In the genomic region with DNA sequence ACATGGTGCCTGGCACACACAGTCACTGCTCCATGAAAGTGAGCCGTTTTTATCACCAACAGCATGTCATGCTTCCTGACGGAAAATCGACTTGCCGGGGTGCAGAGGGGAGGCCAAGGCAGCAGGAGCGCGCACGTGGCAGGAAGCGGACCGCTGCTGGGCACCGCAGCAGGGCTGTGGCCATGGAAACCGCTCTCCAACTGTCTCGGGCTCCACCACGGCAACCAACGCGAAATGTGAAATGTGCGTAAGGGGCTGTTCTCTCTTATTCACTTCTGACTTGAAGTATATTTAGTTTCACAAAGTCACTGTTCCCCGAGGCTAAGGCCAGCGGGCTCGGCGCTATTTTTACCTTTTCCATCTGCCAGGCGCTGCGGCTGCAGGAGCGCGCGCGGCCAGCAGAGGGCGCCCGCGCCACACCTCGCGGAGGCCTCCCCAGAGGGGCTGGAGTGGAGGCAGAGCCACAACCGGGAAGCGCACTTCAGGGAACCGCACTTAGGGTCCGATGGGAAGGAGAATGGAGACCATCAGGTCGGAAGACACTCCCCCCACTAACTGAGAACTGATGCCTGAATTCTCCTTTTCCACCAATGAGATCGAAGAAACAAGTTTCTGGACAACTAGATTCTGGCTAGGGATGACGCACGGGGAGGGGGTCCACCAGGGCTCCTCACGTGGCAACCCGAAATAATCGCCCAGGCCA, we compare ENCODE assay signal across 9 cellular contexts. TPM values are rescaled to one million over a fixed set of nuclear protein-coding genes. Genes with fewer than 3 reads are reported as not detected.
DNase-seq lines count a peak whose midpoint lies in the region; ATAC-seq and TF ChIP-seq lines count a peak whose summit lies in the region.
"Had no signal": no experiment of that assay in that cellular context is flagged by ENCODE, and none has a peak within 500 bp of the region (broad histone marks: within the 10 kb centered on the region; RNA-seq: fewer than 3 reads in every experiment).

No MANE protein-coding gene starts in this region.

- H3K4me1 Mint-ChIP-seq in stimulated activated effector memory CD8-positive, alpha-beta T cell treated with anti-CD3 and anti-CD28 coated beads, Interleukin-12 subunit alpha, Interleukin-12 subunit beta, amount 100 ng/mL, for 72 hours: peaks cover 33% of the 10 kb centered on the region

- no peak overlapping the region for H3K27ac Mint-ChIP-seq in stimulated activated effector memory CD8-positive, alpha-beta T cell treated with anti-CD3 and anti-CD28 coated beads, Interleukin-12 subunit alpha, Interleukin-12 subunit beta, amount 100 ng/mL, for 72 hours
- H3K27ac Mint-ChIP-seq: activated naive CD4-positive, alpha-beta T cell treated with anti-CD3 and anti-CD28 coated beads, Interleukin-2, amount 50 U/mL, for 24 hours had no signal

- in situ Hi-C loops in G401 (cut with HindIII; ENCODE audit: low sequenced_read_pairs): no loop called here

- DNase-seq in G401 (ENCODE audit: low spot score): peak; percentile 81
- peak; percentile 58 for DNase-seq in NAMALWA (ENCODE audit: low spot score)
- peak; percentile 63 for DNase-seq in activated T-cell treated with anti-CD3 and anti-CD28 coated beads for 1 hour (ENCODE audit: low read depth)
- DNase-seq in epithelial cell of proximal tubule (ENCODE audit: low read depth): no peak
- DNase-seq in mucosa of gallbladder (ENCODE audit: low spot score): peak; percentile 66
- peak; percentile 69 to 76 for DNase-seq in stimulated activated effector memory CD8-positive, alpha-beta T cell treated with anti-CD3 and anti-CD28 coated beads, Interleukin-12 subunit alpha, Interleukin-12 subunit beta, amount 100 ng/mL, for 72 hours (ENCODE audit: low spot score in 2 of 2)
- no peak for DNase-seq in cortex of kidney (lab: John Stamatoyannopoulos, UW)
- DNase-seq in NCI-H146 (lab: John Stamatoyannopoulos, UW): no peak

- TF ChIP-seq CTCF in epithelial cell of proximal tubule (conservative IDR thresholded peaks at IDR 0.05; ENCODE audit: low read depth, low read length): peak; percentile 98

- ATAC-seq in stimulated activated effector memory CD8-positive, alpha-beta T cell treated with anti-CD3 and anti-CD28 coated beads, Interleukin-12 subunit alpha, Interleukin-12 subunit beta, amount 100 ng/mL, for 72 hours: peak; percentile 68

- no peak overlapping the region for H3K4me3 ChIP-seq in epithelial cell of proximal tubule (ENCODE audit: low read depth, low read length)

- no peaks in the 10 kb centered on the region for H3K9me3 Mint-ChIP-seq in stimulated activated effector memory CD8-positive, alpha-beta T cell treated with anti-CD3 and anti-CD28 coated beads, Interleukin-12 subunit alpha, Interleukin-12 subunit beta, amount 100 ng/mL, for 72 hours
- H3K9me3 Mint-ChIP-seq: activated naive CD4-positive, alpha-beta T cell treated with anti-CD3 and anti-CD28 coated beads, Interleukin-2, amount 50 U/mL, for 24 hours had no signal

- H3K4me3 Mint-ChIP-seq in stimulated activated effector memory CD8-positive, alpha-beta T cell treated with anti-CD3 and anti-CD28 coated beads, Interleukin-12 subunit alpha, Interleukin-12 subunit beta, amount 100 ng/mL, for 72 hours: no peak overlapping the region
- H3K4me3 Mint-ChIP-seq: activated naive CD4-positive, alpha-beta T cell treated with anti-CD3 and anti-CD28 coated beads, Interleukin-2, amount 50 U/mL, for 24 hours had no signal

- peaks cover 100% of the 10 kb centered on the region for H3K36me3 Mint-ChIP-seq in stimulated activated effector memory CD8-positive, alpha-beta T cell treated with anti-CD3 and anti-CD28 coated beads, Interleukin-12 subunit alpha, Interleukin-12 subunit beta, amount 100 ng/mL, for 72 hours

RNA-seq across cellular contexts. Expression of a gene that starts 19.7 kb away (rescaled TPM):
- 120 and 129 TPM in 2 replicates for total RNA-seq in G401 (2014; rRNA removed; shearing (Covaris generic))
- total RNA-seq in epithelial cell of proximal tubule: 106 and 135 TPM in 2 replicates
- total RNA-seq in mucosa of gallbladder: 67.6 TPM

RNA-seq across cellular contexts. Expression of a gene that starts 47.8 kb away (rescaled TPM):
- not detected in 2 replicates for total RNA-seq in G401 (2014; rRNA removed; shearing (Covaris generic))
- total RNA-seq in epithelial cell of proximal tubule (not detected in 2 replicates), mucosa of gallbladder (not detected)

Comparison
In these comparisons a context has a peak if more than half of its experiments do, and no peak if none do; other contexts are left out.
1. DNase-seq: peak in G401 (single experiment), NAMALWA (single experiment), activated T-cell treated with anti-CD3 and anti-CD28 coated beads for 1 hour (single experiment), mucosa of gallbladder (single experiment) and stimulated activated effector memory CD8-positive, alpha-beta T cell treated with anti-CD3 and anti-CD28 coated beads, Interleukin-12 subunit alpha, Interleukin-12 subunit beta, amount 100 ng/mL, for 72 hours (2 of 2); none in epithelial cell of proximal tubule (single experiment), cortex of kidney (single experiment) and NCI-H146 (single experiment).